ENCODE assay signal across 13 cellular contexts in the genomic region with DNA sequence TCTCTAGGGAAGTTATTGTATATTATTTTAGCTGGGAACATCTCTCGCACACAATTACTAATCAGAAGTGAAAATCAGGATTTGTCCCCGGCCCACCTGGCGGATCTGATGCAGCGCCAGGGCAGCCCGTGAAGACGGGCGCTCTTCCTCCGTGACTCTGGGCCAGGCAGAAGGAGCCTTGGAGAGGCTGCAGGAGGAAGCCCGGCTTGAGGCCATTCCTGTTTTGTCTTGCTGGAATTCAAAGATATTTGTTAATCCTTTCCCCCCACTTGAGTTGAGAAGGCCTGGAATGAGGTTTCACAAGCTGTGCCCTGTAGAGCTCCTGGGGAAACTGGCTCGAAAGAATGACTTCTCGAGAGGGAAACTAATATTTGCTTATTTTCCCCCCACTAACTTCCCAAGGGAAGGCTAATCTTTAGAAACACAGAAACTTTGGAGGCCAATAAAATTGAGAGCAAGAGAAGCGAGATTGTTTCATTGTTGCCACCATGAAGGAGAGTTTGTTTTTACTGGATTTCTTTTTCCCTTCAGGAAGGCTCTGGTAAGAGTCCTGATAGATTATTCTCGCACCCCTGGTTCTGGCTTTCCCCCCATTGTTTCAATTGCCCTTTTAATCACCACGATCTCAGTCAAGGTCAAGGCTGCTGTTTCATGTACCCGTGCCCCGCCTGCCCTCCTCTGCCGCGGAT.
A peak's percentile ranks its signal among the peaks of the same experiment; 100 is the strongest.
DNase-seq lines count a peak whose midpoint lies in the region; ATAC-seq, FAIRE-seq and TF ChIP-seq lines count a peak whose summit lies in the region.
"Had no signal": no experiment of that assay in that cellular context is flagged by ENCODE, and none has a peak within 500 bp of the region (broad histone marks: within the 10 kb centered on the region; RNA-seq: fewer than 3 reads in every experiment).

No MANE protein-coding gene starts in this region.

- intact Hi-C loops in OCI-LY7 (cut with micrococcal nuclease; ENCODE audit: unreplicated experiment): loop anchor here (1.0 kb wide), 1 partner anchor 41 kb away; no protein-coding TSS in a partner anchor
- intact Hi-C loops in sciatic nerve (cut with DNase I): no loop called here

- DNase-seq in GM19239 (ENCODE audit: insufficient read length, low spot score) (no peak), OCI-LY7 (ENCODE audit: low spot score) (no peak), sciatic nerve (ENCODE audit: low spot score) (no peak), hippocampal formation (lab: John Stamatoyannopoulos, UW) (no peak)
- DNase-seq: activated effector memory CD4-positive, alpha-beta T cell treated with Interleukin-2 at 50 U/mL for 16 hours; aorta; MM.1S; occipital lobe had no signal

- H3K4me3 ChIP-seq in OCI-LY7 (ENCODE audit: low read depth, low read length, poor library complexity, severe bottlenecking) (peak overlapping the region; percentile 49), iPS-18c (ENCODE audit: insufficient read depth, low read depth, low read length) (peak overlapping the region; percentile 20; the same call in 1 of the 2 replicates)

- peak overlapping the region; percentile 60 for H3K27ac ChIP-seq in OCI-LY7 (ENCODE audit: low read depth, low read length, poor library complexity, severe bottlenecking)

- BruUV-seq in OCI-LY7 (replicated peaks; lab: Mats Ljungman, UMichigan): no TSS peak

- no peaks in the 10 kb centered on the region for H3K36me3 ChIP-seq in OCI-LY7 (ENCODE audit: insufficient read depth, low read length)

- peak overlapping the region; percentile 67 for H2AFZ ChIP-seq in OCI-LY7 (ENCODE audit: low read length)

- H3K4me1 ChIP-seq in OCI-LY7 (ENCODE audit: insufficient read depth, low read length, poor library complexity, severe bottlenecking): peaks cover 50% of the 10 kb centered on the region

- CTCF ChIA-PET in OCI-LY7 (lab: Charles Lee; ENCODE audit: unreplicated experiment): no interaction called here

- ATAC-seq in sciatic nerve: peak; percentile 34
- ATAC-seq in GM21717 (IDR thresholded peaks at IDR 0.05; ENCODE audit: unreplicated experiment): no peak
- no peak for ATAC-seq in GM19324 (IDR thresholded peaks at IDR 0.05; ENCODE audit: low FRiP score, unreplicated experiment)
- no peak for ATAC-seq in HG02884 (IDR thresholded peaks at IDR 0.05; ENCODE audit: unreplicated experiment)

- POLR2A ChIA-PET in OCI-LY7 (lab: Charles Lee): no interaction called here

- TF ChIP-seq CTCF in OCI-LY7 (conservative IDR thresholded peaks at IDR 0.05; ENCODE audit: low read length): no peak

- H3K79me2 ChIP-seq in OCI-LY7 (ENCODE audit: insufficient read depth, low read depth, low read length): no peaks in the 10 kb centered on the region

- H3K9me2 ChIP-seq in OCI-LY7 (ENCODE audit: insufficient read depth, low read length): no peaks in the 10 kb centered on the region

- peak overlapping the region; percentile 60 for H3K4me2 ChIP-seq in OCI-LY7 (ENCODE audit: low read length)

- FAIRE-seq in GM19239 (lab: Jason Lieb, UNC): peak; percentile 48
- FAIRE-seq: TTC549 had no signal

- H3K9me3 ChIP-seq in OCI-LY7 (ENCODE audit: low read length) (no peaks in the 10 kb centered on the region), iPS-18c (ENCODE audit: control insufficient read depth, insufficient read depth, low read length) (no peaks in the 10 kb centered on the region)

- H4K20me1 ChIP-seq in OCI-LY7 (ENCODE audit: insufficient read depth, low read length): no peaks in the 10 kb centered on the region
